16 cellular contexts compared by ENCODE assay signal in the genomic region with DNA sequence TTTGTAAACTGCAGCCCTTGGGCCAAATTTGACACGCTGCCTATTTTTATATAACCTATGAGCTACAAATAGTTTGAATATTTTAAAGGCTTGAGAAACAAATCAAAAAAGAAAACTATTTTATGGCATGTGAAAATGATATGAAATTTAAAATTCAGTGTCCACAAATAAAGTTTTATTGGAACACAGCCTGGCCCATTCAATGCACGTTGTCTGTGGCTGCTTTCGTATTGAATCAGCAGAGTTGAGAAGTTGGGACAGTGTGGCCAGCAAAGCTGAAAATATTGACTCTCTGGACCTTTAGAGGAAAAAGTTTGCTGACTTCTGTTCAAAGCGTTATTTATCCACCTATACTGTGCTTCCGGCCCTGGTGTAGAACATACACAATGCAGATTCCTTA.
DNase-seq lines count a peak whose midpoint lies in the region; ATAC-seq and TF ChIP-seq lines count a peak whose summit lies in the region.
"Had no signal": no experiment of that assay in that cellular context is flagged by ENCODE, and none has a peak within 500 bp of the region (broad histone marks: within the 10 kb centered on the region; RNA-seq: fewer than 3 reads in every experiment).

No MANE protein-coding gene starts in this region.

- peaks cover under 1% of the 10 kb centered on the region for H3K9me3 Mint-ChIP-seq in nephron
- H3K9me3 Mint-ChIP-seq: CD8-positive, alpha-beta T cell had no signal

- intact Hi-C loops in heart left ventricle (cut with DNase I), result loop anchor here in 6 of 10 donors (5.0 to 10.0 kb wide), 6 partner anchors 118 to 941 kb away; a partner anchor contains a TSS

- H3K27me3 ChIP-seq in heart left ventricle (peaks cover 0 to 5% (median 0%) of the 10 kb centered on the region in 9 donors), right atrium auricular region (no peaks in the 10 kb centered on the region), HUES64 (ENCODE audit: insufficient read depth, low read length) (no peaks in the 10 kb centered on the region), skeletal muscle tissue (ENCODE audit: control insufficient read depth in 3 of 3, insufficient read depth in 3 of 3, low read length in 3 of 3) (peaks cover 5 to 6% (median 5%) of the 10 kb centered on the region in 3 donors)

- H3K36me3 ChIP-seq in heart left ventricle (no peaks in the 10 kb centered on the region), right atrium auricular region (no peaks in the 10 kb centered on the region), HUES64 (ENCODE audit: insufficient read depth, low read length) (no peaks in the 10 kb centered on the region), skeletal muscle tissue (ENCODE audit: control insufficient read depth in 3 of 3, insufficient read depth in 3 of 3, low read length in 3 of 3) (no peaks in the 10 kb centered on the region)

- H3K4me3 Mint-ChIP-seq in nephron, result no peak overlapping the region
- H3K4me3 Mint-ChIP-seq: CD8-positive, alpha-beta T cell had no signal

- H3K9me3 ChIP-seq in heart left ventricle (peaks cover 0 to 17% (median 1%) of the 10 kb centered on the region in 12 donors), right atrium auricular region (peaks cover 0 to 11% of the 10 kb centered on the region in 2 donors), HUES64 (ENCODE audit: insufficient read depth, low read depth, low read length) (no peaks in the 10 kb centered on the region), skeletal muscle tissue (ENCODE audit: control insufficient read depth in 3 of 3, low read length in 3 of 3) (peaks cover 0 to 4% (median 0%) of the 10 kb centered on the region in 3 donors)

- H3K4me1 ChIP-seq in heart left ventricle (peaks cover 0 to 11% (median 0%) of the 10 kb centered on the region in 12 donors), right atrium auricular region (no peaks in the 10 kb centered on the region), HUES64 (ENCODE audit: insufficient read depth, low read length) (peaks cover 5% of the 10 kb centered on the region), skeletal muscle tissue (ENCODE audit: control insufficient read depth in 3 of 3, insufficient read depth in 3 of 3, low read length in 3 of 3) (no peaks in the 10 kb centered on the region)

- no peak for TF ChIP-seq CTCF in heart left ventricle (IDR thresholded peaks at IDR 0.05)
- TF ChIP-seq CTCF in right atrium auricular region (IDR thresholded peaks at IDR 0.05), result no peak
- TF ChIP-seq CTCF in nephron (IDR thresholded peaks at IDR 0.05; ENCODE audit: unreplicated experiment in 3 of 3), result no peak

- H3K9ac ChIP-seq in HUES64 (ENCODE audit: low read depth, low read length) (no peak overlapping the region), skeletal muscle tissue (ENCODE audit: low read depth in 1 of 3, low read length in 3 of 3) (no peak overlapping the region)

- H3K4me3 ChIP-seq in heart left ventricle (no peak overlapping the region), right atrium auricular region (no peak overlapping the region), HUES64 (ENCODE audit: low read length) (no peak overlapping the region), skeletal muscle tissue (ENCODE audit: low read length in 3 of 3) (no peak overlapping the region)

- no peak for TF ChIP-seq POLR2A in heart left ventricle (IDR thresholded peaks at IDR 0.05)

- H3K27me3 Mint-ChIP-seq in nephron (ENCODE audit: low read depth), result peaks cover 9% of the 10 kb centered on the region

- peak overlapping the region in 8 of 12 donors; percentile 24 to 70 (median 58) for H3K27ac ChIP-seq in heart left ventricle
- no peak overlapping the region for H3K27ac ChIP-seq in right atrium auricular region
- H3K27ac ChIP-seq in HUES64 (ENCODE audit: low read depth, low read length), result peak overlapping the region; percentile 36; the same call in 1 of the 2 replicates
- H3K27ac ChIP-seq in skeletal muscle tissue (ENCODE audit: low read depth, low read length), result peak overlapping the region; percentile 2
- H3K27ac ChIP-seq: 22Rv1, HL-60 had no signal

- H3K27ac Mint-ChIP-seq in nephron, result peak overlapping the region in 2 of 3 experiments; percentile 37 to 78
- H3K27ac Mint-ChIP-seq: CD14-positive monocyte; CD8-positive, alpha-beta T cell had no signal

- 75 to 82% (median 76%) methylated on average over 5 of the region's 5 CpGs for WGBS in heart left ventricle, 4 donors
- WGBS in HUES64, result 90% methylated on average over 5 of the region's 5 CpGs

- DNase-seq in heart left ventricle (no peak), right atrium auricular region (ENCODE audit: low spot score) (no peak), UCSD-AML1 (lab: John Stamatoyannopoulos, UW; ENCODE audit: unreplicated experiment) (no peak)
- DNase-seq: CD8-positive, alpha-beta T cell; COR-L47; DMS153; GF-D8; IMR-90; KG1 had no signal

- no peak for ATAC-seq in heart left ventricle
- no peak for ATAC-seq in HG03108 (IDR thresholded peaks at IDR 0.05; ENCODE audit: unreplicated experiment)
- ATAC-seq: CD8-positive, alpha-beta T cell had no signal

- H3K36me3 Mint-ChIP-seq in nephron (ENCODE audit: low read depth), result no peaks in the 10 kb centered on the region
- H3K36me3 Mint-ChIP-seq: CD14-positive monocyte; CD8-positive, alpha-beta T cell had no signal

- no peaks in the 10 kb centered on the region for H3K4me1 Mint-ChIP-seq in nephron
- H3K4me1 Mint-ChIP-seq: CD14-positive monocyte had no signal

Comparison
In these comparisons a context has a peak if more than half of its experiments do, and no peak if none do; other contexts are left out.
1. H3K27ac ChIP-seq: peak in heart left ventricle (8 of 12), HUES64 (single experiment) and skeletal muscle tissue (single experiment); none in right atrium auricular region (0 of 2).